In the genomic region with DNA sequence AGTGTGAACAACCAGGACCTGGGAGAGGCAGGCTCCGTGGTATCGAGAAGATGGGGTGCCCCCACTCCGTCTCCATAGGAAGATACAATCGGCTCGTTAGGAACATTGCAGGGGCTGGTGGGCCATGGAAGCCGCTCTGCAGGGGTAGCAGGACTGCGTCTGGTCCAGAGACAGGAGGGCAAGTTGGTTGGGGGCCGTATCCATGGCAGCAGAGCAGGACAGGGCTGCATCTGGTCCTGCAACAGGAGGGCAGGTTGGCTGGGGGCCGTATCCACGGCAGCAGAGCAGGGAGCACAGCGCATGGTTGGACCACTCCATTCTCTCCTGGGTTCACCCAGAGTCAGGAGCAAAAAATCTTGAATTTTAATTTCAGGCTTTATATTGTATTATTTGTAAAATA, we compare ENCODE assay signal across 25 cellular contexts.
DNase-seq lines count a peak whose midpoint lies in the region; ATAC-seq, FAIRE-seq and TF ChIP-seq lines count a peak whose summit lies in the region.
"Had no signal": no experiment of that assay in that cellular context is flagged by ENCODE, and none has a peak within 500 bp of the region (broad histone marks: within the 10 kb centered on the region; RNA-seq: fewer than 3 reads in every experiment).

No MANE protein-coding gene starts in this region.

- H3K4me1 ChIP-seq in SK-N-SH (ENCODE audit: control insufficient read depth in 1 of 2, insufficient read depth in 2 of 2, low read depth in 1 of 2, low read length in 1 of 2) = peaks cover 7 to 50% of the 10 kb centered on the region in 2 experiments; a peak in 3 of 4 replicates
- H3K4me1 ChIP-seq in H1 (replicated peaks in 1 of 4; ENCODE audit: control insufficient read depth in 3 of 4, insufficient read depth in 4 of 4, low read length in 3 of 4) = peaks cover 4 to 12% (median 10%) of the 10 kb centered on the region in 4 experiments; a peak in 4 of 7 replicates
- peaks cover 0 to 14% (median 10%) of the 10 kb centered on the region in 4 donors for H3K4me1 ChIP-seq in sigmoid colon
- H3K4me1 ChIP-seq: HAP-1 had no signal

- H3K23ac ChIP-seq in H1 (ENCODE audit: insufficient read length) = no peak overlapping the region

- peak overlapping the region; percentile 75; the same call in 1 of the 2 replicates for H2BK12ac ChIP-seq in H1 (ENCODE audit: low read depth, low read length)

- peak overlapping the region; percentile 40; the same call in 1 of the 2 replicates for H2AK5ac ChIP-seq in H1 (ENCODE audit: low read depth, low read length)

- H3K4me2 ChIP-seq in SK-N-SH (no peak overlapping the region), H1 (ENCODE audit: insufficient read depth in 1 of 2, low read depth in 2 of 2, low read length in 2 of 2) (no peak overlapping the region)
- H3K4me2 ChIP-seq: GM23338 had no signal

- no peak for TF ChIP-seq RAD21 in SK-N-SH (IDR thresholded peaks at IDR 0.05; ENCODE audit: low read length)
- no peak for TF ChIP-seq RAD21 in H1 (IDR thresholded peaks at IDR 0.05 in 1 of 2, conservative IDR thresholded peaks at IDR 0.05 in 1 of 2; ENCODE audit: low read depth in 2 of 2, low read length in 2 of 2)

- H3F3A ChIP-seq in SK-N-SH (replicated peaks; ENCODE audit: insufficient read depth) = peaks cover 6% of the 10 kb centered on the region

- H3K27ac ChIP-seq in SK-N-SH (ENCODE audit: low read depth in 2 of 2, low read length in 1 of 2) = no peak overlapping the region; a peak in 1 of 4 replicates
- no peak overlapping the region for H3K27ac ChIP-seq in H1 (ENCODE audit: low read depth, low read length)
- H3K27ac ChIP-seq in sigmoid colon = no peak overlapping the region
- H3K27ac ChIP-seq: 22Rv1; BLaER1 treated with 17β-estradiol and CSF1 and Interleukin-3, amounts not matched to agents 10 nM and 100 nM had no signal

- no peak overlapping the region for H4K5ac ChIP-seq in H1 (ENCODE audit: insufficient read length, low read depth, low read length)

- H3K9me3 ChIP-seq in SK-N-SH (no peaks in the 10 kb centered on the region), H1 (ENCODE audit: insufficient read depth in 2 of 2, low read depth in 1 of 2, low read length in 1 of 2) (no peaks in the 10 kb centered on the region), sigmoid colon (no peaks in the 10 kb centered on the region)
- H3K9me3 ChIP-seq: BE2C, HAP-1 had no signal

- H2BK20ac ChIP-seq in H1 (ENCODE audit: low read length) = 0 out of 2 replicates have a peak overlapping the region, but pooled peaks have one; percentile 32

- 89% methylated on average over 6 of the region's 11 CpGs for WGBS in SK-N-SH (ENCODE audit: low lambda C conversion rate)
- WGBS in H1 (ENCODE audit: extremely low coverage in 1 of 2, insufficient coverage in 1 of 2, insufficient read length in 1 of 2, insufficient replicate concordance in 2 of 2, low coverage in 1 of 2, low lambda C conversion rate in 2 of 2, missing lambda C conversion rate in 1 of 2), 2 experiments = 93% methylated on average over 11 of the region's 11 CpGs; no CpG with 5 or more reads in 1 of the 2 experiments
- WGBS in sigmoid colon, 2 donors = 93 to 94% methylated on average over 11 of the region's 11 CpGs

- H3K14ac ChIP-seq in H1 (ENCODE audit: insufficient read length) = no peak overlapping the region

- DNase-seq in SK-N-SH (peak; percentile 54), H1 (ENCODE audit: low read depth in 1 of 2, low spot score in 2 of 2) (no peak), sigmoid colon (peak; percentile 54), AG20443 (ENCODE audit: low spot score) (no peak), GM12891 (ENCODE audit: insufficient read length, low spot score) (no peak)
- no peak for DNase-seq in stimulated activated CD4-positive, alpha-beta T cell treated with anti-CD3 and anti-CD28 coated beads, Interleukin-4, amount 100 ng/mL, for 1 hour
- DNase-seq: AML-193; BE2C; CD4-positive, alpha-beta T cell; CD8-positive, alpha-beta memory T cell; DMS 273 treated with DMSO at 0.1 percent for 48 hours; DMS79; EL; GDM1; HFFc6 had no signal

- POLR2A ChIA-PET in SK-N-SH (lab: Yijun Ruan, JAX) (no interaction called here), H1 (lab: Charles Lee; ENCODE audit: partially characterized antibody) (interaction anchor here (1.0 kb wide), 1 partner anchor 10 kb away, joined by 3 read pairs; no protein-coding TSS in a partner anchor)

- H4K20me1 ChIP-seq in SK-N-SH (ENCODE audit: insufficient read depth) = no peaks in the 10 kb centered on the region
- no peaks in the 10 kb centered on the region for H4K20me1 ChIP-seq in H1 (replicated peaks in 1 of 2; ENCODE audit: control insufficient read depth in 1 of 2, insufficient read depth in 2 of 2, low read length in 2 of 2)
- H4K20me1 ChIP-seq: BLaER1 treated with 17β-estradiol and CSF1 and Interleukin-3, amounts not matched to agents 10 nM and 100 nM had no signal

- no peak overlapping the region; the same call in 1 of the 2 replicates for H4K8ac ChIP-seq in H1 (ENCODE audit: extremely low read depth, insufficient read depth, low read length)

- H4K91ac ChIP-seq in H1 (replicated peaks; ENCODE audit: insufficient read length, low read length) = no peak overlapping the region

- H2BK120ac ChIP-seq in H1 (replicated peaks; ENCODE audit: low read depth, low read length) = no peak overlapping the region

- H2BK15ac ChIP-seq in H1 (ENCODE audit: low read length) = no peak overlapping the region

- H3K79me2 ChIP-seq in SK-N-SH (ENCODE audit: insufficient read depth) (no peaks in the 10 kb centered on the region), H1 (ENCODE audit: control insufficient read depth in 1 of 2, insufficient read depth in 2 of 2, low read length in 2 of 2) (no peaks in the 10 kb centered on the region)

- FAIRE-seq in H1 (lab: Jason Lieb, UNC) (no peak), GM12891 (lab: Jason Lieb, UNC) (no peak)
- FAIRE-seq: A204.1, D721Med, GM12878, GM18507, H54 had no signal

- peaks cover 0 to 5% of the 10 kb centered on the region in 2 experiments for H3K36me3 ChIP-seq in SK-N-SH (replicated peaks in 1 of 2; ENCODE audit: control insufficient read depth in 1 of 2, insufficient read depth in 2 of 2, low read length in 1 of 2)
- no peaks in the 10 kb centered on the region for H3K36me3 ChIP-seq in H1 (ENCODE audit: control insufficient read depth in 2 of 4, insufficient read depth in 4 of 4, low read length in 3 of 4)
- H3K36me3 ChIP-seq in sigmoid colon = no peaks in the 10 kb centered on the region
- H3K36me3 ChIP-seq: BE2C, HAP-1 had no signal

- no peaks in the 10 kb centered on the region for H3K23me2 ChIP-seq in H1 (ENCODE audit: low read depth, low read length)

- TF ChIP-seq CTCF in SK-N-SH (IDR thresholded peaks at IDR 0.05) = no peak
- no peak for TF ChIP-seq CTCF in H1 (IDR thresholded peaks at IDR 0.05; ENCODE audit: control extremely low read depth in 1 of 3, insufficient read depth in 1 of 3, low read depth in 1 of 3, low read length in 3 of 3)
- no peak for TF ChIP-seq CTCF in sigmoid colon (IDR thresholded peaks at IDR 0.05)

- no peak for ATAC-seq in SK-N-SH treated with all-trans-retinoic acid at 6 μM for 48 hours
- ATAC-seq: GM12878 had no signal

- H3K18ac ChIP-seq in H1 (ENCODE audit: extremely low read depth, low read length) = no peak overlapping the region; the same call in 1 of the 2 replicates

- H2BK5ac ChIP-seq in H1 (ENCODE audit: low read depth, low read length) = no peak overlapping the region

- H3K27me3 ChIP-seq in SK-N-SH (ENCODE audit: insufficient read depth) (no peaks in the 10 kb centered on the region), H1 (replicated peaks in 1 of 4; ENCODE audit: control insufficient read depth in 3 of 4, extremely low read depth in 1 of 4, insufficient read depth in 3 of 4, low read length in 3 of 4) (no peaks in the 10 kb centered on the region), sigmoid colon (no peaks in the 10 kb centered on the region)
- H3K27me3 ChIP-seq: BE2C; BLaER1 treated with 17β-estradiol and CSF1 and Interleukin-3, amounts not matched to agents 10 nM and 100 nM had no signal

- intact Hi-C loops in sigmoid colon (cut with DNase I) = no loop called here

- CTCF ChIA-PET in SK-N-SH (lab: Yijun Ruan, JAX) (interaction anchor here (1.7 kb wide), 1 partner anchor 378 kb away, joined by 4 read pairs; no protein-coding TSS in a partner anchor), H1 (lab: Charles Lee; ENCODE audit: partially characterized antibody) (interaction anchor here (2.3 kb wide), 1 partner anchor 28 kb away, joined by 5 read pairs; no protein-coding TSS in a partner anchor)

- H2AFZ ChIP-seq in SK-N-SH (ENCODE audit: low read depth) = no peak overlapping the region
- no peak overlapping the region for H2AFZ ChIP-seq in H1 (ENCODE audit: low read length)

- TF ChIP-seq POLR2A in H1 (IDR thresholded peaks at IDR 0.05; ENCODE audit: control extremely low read depth in 1 of 2, low read depth in 2 of 2, low read length in 2 of 2) (no peak), sigmoid colon (IDR thresholded peaks at IDR 0.05) (no peak), GM12891 (IDR thresholded peaks at IDR 0.05; ENCODE audit: low read depth, low read length) (no peak)

- H3K79me1 ChIP-seq in H1 (ENCODE audit: low read depth, low read length) = no peaks in the 10 kb centered on the region

- H3K9me2 ChIP-seq in SK-N-SH = no peaks in the 10 kb centered on the region

- no peak overlapping the region for H3K4ac ChIP-seq in H1 (replicated peaks; ENCODE audit: insufficient read length, low read depth, low read length)

- TF ChIP-seq EP300 in SK-N-SH (IDR thresholded peaks at IDR 0.05; ENCODE audit: borderline replicate concordance in 1 of 2, low read depth in 1 of 2, low read length in 1 of 2) (no peak), H1 (IDR thresholded peaks at IDR 0.05; ENCODE audit: borderline replicate concordance in 1 of 2, low read depth in 2 of 2, low read length in 2 of 2) (no peak), sigmoid colon (IDR thresholded peaks at IDR 0.05) (no peak)

- H3K56ac ChIP-seq in H1 (replicated peaks; ENCODE audit: insufficient read length, low read depth, low read length) = no peak overlapping the region

- H3K4me3 ChIP-seq in SK-N-SH (ENCODE audit: low read depth in 2 of 2, low read length in 1 of 2) = no peak overlapping the region
- H3K4me3 ChIP-seq in H1 (ENCODE audit: extremely low read depth in 1 of 4, insufficient read depth in 2 of 4, low read depth in 3 of 4, low read length in 4 of 4) = no peak overlapping the region
- H3K4me3 ChIP-seq in sigmoid colon = no peak overlapping the region
- H3K4me3 ChIP-seq: BLaER1 treated with 17β-estradiol and CSF1 and Interleukin-3, amounts not matched to agents 10 nM and 100 nM; GM12878; GM23338; HAP-1 had no signal

- H3K9ac ChIP-seq in SK-N-SH (no peak overlapping the region), H1 (replicated peaks in 1 of 4; ENCODE audit: extremely low read depth in 1 of 4, low read depth in 3 of 4, low read length in 3 of 4) (no peak overlapping the region)
- H3K9ac ChIP-seq: BLaER1 treated with 17β-estradiol and CSF1 and Interleukin-3, amounts not matched to agents 10 nM and 100 nM had no signal

TF ChIP-seq in SK-N-SH treated with all-trans-retinoic acid at 6 μM for 48 hours, 23 proteins besides CTCF, POLR2A, EP300 and RAD21 (continues in another document):
- no peak for TF ChIP-seq ESRRG (CRISPR knock-in tag; IDR thresholded peaks at IDR 0.05)
- TF ChIP-seq PPARA (CRISPR knock-in tag; IDR thresholded peaks at IDR 0.05; ENCODE audit: borderline replicate concordance) = no peak

TF ChIP-seq in H1, 55 proteins besides CTCF, POLR2A, EP300 and RAD21 (continues in another document):
- TF ChIP-seq EZH2 (IDR thresholded peaks at IDR 0.05; ENCODE audit: low read depth, low read length, severe bottlenecking) = no peak

TF ChIP-seq in GM12891, 5 proteins besides CTCF, POLR2A, EP300 and RAD21 (continues in another document):
- TF ChIP-seq POU2F2 (IDR thresholded peaks at IDR 0.05; ENCODE audit: low read depth, low read length) = no peak

Comparison
In these comparisons a context has a peak if more than half of its experiments do, and no peak if none do; other contexts are left out.
1. DNase-seq: peak in SK-N-SH (single experiment) and sigmoid colon (single experiment); none in H1 (0 of 2), stimulated activated CD4-positive, alpha-beta T cell treated with anti-CD3 and anti-CD28 coated beads, Interleukin-4, amount 100 ng/mL, for 1 hour (single experiment), AG20443 (single experiment) and GM12891 (single experiment).